In genomic region chr9:103798620-103799019, GRCh38 we compare ENCODE assay signal across 8 cellular contexts.
DNase-seq lines count a peak whose midpoint lies in the region; ATAC-seq and TF ChIP-seq lines count a peak whose summit lies in the region.

No MANE protein-coding gene starts in this region.

- no peaks in the 10 kb centered on the region for H3K36me3 ChIP-seq in KMS-11 (ENCODE audit: insufficient read depth)
- H3K36me3 ChIP-seq in mammary epithelial cell (ENCODE audit: insufficient read depth, low read length): no peaks in the 10 kb centered on the region
- H3K36me3 ChIP-seq in stomach: no peaks in the 10 kb centered on the region

- H4K20me1 ChIP-seq in KMS-11 (ENCODE audit: insufficient read depth) (no peaks in the 10 kb centered on the region), mammary epithelial cell (ENCODE audit: insufficient read depth, low read length) (no peaks in the 10 kb centered on the region)

- H3K9me3 ChIP-seq in mammary epithelial cell (replicated peaks; ENCODE audit: insufficient read depth, low read length): no peaks in the 10 kb centered on the region
- no peaks in the 10 kb centered on the region for H3K9me3 ChIP-seq in stomach

- H3K4me2 ChIP-seq in KMS-11: peak overlapping the region; percentile 25; the same call in 1 of the 2 replicates
- H3K4me2 ChIP-seq in mammary epithelial cell (ENCODE audit: insufficient read depth, low read depth, low read length): peak overlapping the region; percentile 31

- TF ChIP-seq POLR2A in stomach (IDR thresholded peaks at IDR 0.05): no peak

- intact Hi-C loops in mammary epithelial cell (cut with micrococcal nuclease) (loop anchor here (10.0 kb wide), 1 partner anchor 946 kb away; the partner anchor contains the start of gene NIPSNAP3A), stomach (cut with DNase I; ENCODE audit: low total_unique reads) (no loop called here)

- TF ChIP-seq EP300 in stomach (IDR thresholded peaks at IDR 0.05): no peak

- DNase-seq in mammary epithelial cell (peak; percentile 84), stomach (no peak), cerebellar nuclear complex (lab: John Stamatoyannopoulos, UW) (no peak)
- DNase-seq in stimulated activated CD4-positive, alpha-beta T cell treated with anti-CD3 and anti-CD28 coated beads, Interleukin-1b, Interleukin-23, amount 100 ng/mL, for 48 hours: no peak

- H3K27me3 ChIP-seq in KMS-11 (ENCODE audit: insufficient read depth, low read depth) (no peaks in the 10 kb centered on the region), mammary epithelial cell (ENCODE audit: insufficient read depth, low read length) (no peaks in the 10 kb centered on the region), stomach (no peaks in the 10 kb centered on the region)

- no peaks in the 10 kb centered on the region for H3K9me3 Mint-ChIP-seq in stimulated activated memory B cell treated with anti-CD40 and anti-IgM and Interleukin-4, amounts not matched to agents 10 μg/mL and 1 μg/mL and 100 μg/mL, for 72 hours

- no peak overlapping the region for H3K27ac Mint-ChIP-seq in stimulated activated memory B cell treated with anti-CD40 and anti-IgM and Interleukin-4, amounts not matched to agents 10 μg/mL and 1 μg/mL and 100 μg/mL, for 72 hours

- H3K79me2 ChIP-seq in KMS-11 (ENCODE audit: insufficient read depth, low read depth) (no peaks in the 10 kb centered on the region), mammary epithelial cell (ENCODE audit: insufficient read depth, low read length) (no peaks in the 10 kb centered on the region)

- H3K4me1 ChIP-seq in KMS-11 (ENCODE audit: low read depth, poor library complexity, severe bottlenecking) (peaks cover 11% of the 10 kb centered on the region), mammary epithelial cell (ENCODE audit: insufficient read depth, low read length) (peaks cover 11% of the 10 kb centered on the region), stomach (no peaks in the 10 kb centered on the region)

- H2AFZ ChIP-seq in KMS-11 (ENCODE audit: low read depth) (no peak overlapping the region), mammary epithelial cell (ENCODE audit: low read depth, low read length) (no peak overlapping the region)

- no TSS peak for BruUV-seq in mammary epithelial cell (replicated peaks; lab: Mats Ljungman, UMichigan)

- no peaks in the 10 kb centered on the region for H3K27me3 Mint-ChIP-seq in stimulated activated memory B cell treated with anti-CD40 and anti-IgM and Interleukin-4, amounts not matched to agents 10 μg/mL and 1 μg/mL and 100 μg/mL, for 72 hours

- in situ Hi-C loops in mammary epithelial cell (cut with MboI; ENCODE audit: low sequenced_read_pairs in 2 of 2): no loop called here

- CTCF ChIA-PET in mammary epithelial cell (lab: Charles Lee; ENCODE audit: low non-redundant PET): no interaction called here

- H3K4me1 Mint-ChIP-seq in stimulated activated memory B cell treated with anti-CD40 and anti-IgM and Interleukin-4, amounts not matched to agents 10 μg/mL and 1 μg/mL and 100 μg/mL, for 72 hours: no peaks in the 10 kb centered on the region

- H3K4me3 ChIP-seq in KMS-11 (IDR thresholded peaks at IDR 0.05; ENCODE audit: insufficient read depth, low read depth, low read length): no peak overlapping the region
- no peak overlapping the region for H3K4me3 ChIP-seq in mammary epithelial cell (replicated peaks in 1 of 3; ENCODE audit: insufficient read depth in 1 of 3, low read depth in 2 of 3, low read length in 3 of 3)
- no peak overlapping the region for H3K4me3 ChIP-seq in stomach

- no peak overlapping the region for H3K4me3 Mint-ChIP-seq in stimulated activated memory B cell treated with anti-CD40 and anti-IgM and Interleukin-4, amounts not matched to agents 10 μg/mL and 1 μg/mL and 100 μg/mL, for 72 hours

- 0% methylated on average over 1 of the region's 1 CpG for WGBS in mammary epithelial cell (ENCODE audit: low coverage, missing lambda C conversion rate)
- WGBS in stomach, 5 donors: 22 to 52% (median 37%) methylated on average over 1 of the region's 1 CpG

- H3K9ac ChIP-seq in KMS-11 (no peak overlapping the region), mammary epithelial cell (ENCODE audit: insufficient read depth, low read length) (no peak overlapping the region)

- ATAC-seq in GM18520 (IDR thresholded peaks at IDR 0.05; ENCODE audit: unreplicated experiment): peak; percentile 100
- ATAC-seq in GM21737 (IDR thresholded peaks at IDR 0.05; ENCODE audit: unreplicated experiment): peak; percentile 98
- no peak for ATAC-seq in stimulated activated memory B cell treated with anti-CD40 and anti-IgM and Interleukin-4, amounts not matched to agents 10 μg/mL and 1 μg/mL and 100 μg/mL, for 72 hours

- H3K36me3 Mint-ChIP-seq in stimulated activated memory B cell treated with anti-CD40 and anti-IgM and Interleukin-4, amounts not matched to agents 10 μg/mL and 1 μg/mL and 100 μg/mL, for 72 hours: no peaks in the 10 kb centered on the region

- H3K27ac ChIP-seq in KMS-11: no peak overlapping the region
- no peak overlapping the region for H3K27ac ChIP-seq in mammary epithelial cell (ENCODE audit: insufficient read depth, low read depth, low read length)
- H3K27ac ChIP-seq in stomach: no peak overlapping the region

- TF ChIP-seq CTCF in KMS-11 (conservative IDR thresholded peaks at IDR 0.05; ENCODE audit: low read depth, low read length) (no peak), mammary epithelial cell (conservative IDR thresholded peaks at IDR 0.05 in 1 of 2, IDR thresholded peaks at IDR 0.05 in 1 of 2; ENCODE audit: extremely low read depth in 1 of 2, insufficient read depth in 1 of 2, low read depth in 1 of 2, low read length in 2 of 2) (no peak), stomach (IDR thresholded peaks at IDR 0.05) (no peak)

- dilution Hi-C loops in mammary epithelial cell (cut with HindIII; ENCODE audit: low sequenced_read_pairs): no loop called here
